ENCODE assay signal across 9 cellular contexts in genomic region chr15:90686435-90687218, GRCh38. TPM values are rescaled to one million over a fixed set of nuclear protein-coding genes. Genes with fewer than 3 reads are reported as not detected.
A peak's percentile ranks its signal among the peaks of the same experiment; 100 is the strongest.
DNase-seq lines count a peak whose midpoint lies in the region; ATAC-seq and TF ChIP-seq lines count a peak whose summit lies in the region.
"Had no signal": no experiment of that assay in that cellular context is flagged by ENCODE, and none has a peak within 500 bp of the region (broad histone marks: within the 10 kb centered on the region; RNA-seq: fewer than 3 reads in every experiment).

No MANE protein-coding gene starts in this region.

- ATAC-seq in GM18868 (IDR thresholded peaks at IDR 0.05; ENCODE audit: unreplicated experiment) = peak; percentile 90
- ATAC-seq in HG03025 (IDR thresholded peaks at IDR 0.05; ENCODE audit: low FRiP score, unreplicated experiment) = peak; percentile 74
- no peak for ATAC-seq in aorta (ENCODE audit: low FRiP score)

- WGBS in aorta, 2 donors = 87 to 94% methylated on average over 3 of the region's 3 CpGs

- H3K9me2 ChIP-seq in OCI-LY7 (ENCODE audit: insufficient read depth, low read length) = no peaks in the 10 kb centered on the region

- no peaks in the 10 kb centered on the region for H3K27me3 Mint-ChIP-seq in neural progenitor cell (ENCODE audit: insufficient read depth, low read depth)

- peaks cover 6% of the 10 kb centered on the region for H3K4me1 Mint-ChIP-seq in neural progenitor cell

- H2AFZ ChIP-seq in OCI-LY7 (ENCODE audit: low read length) = no peak overlapping the region; the same call in 1 of the 2 replicates
- H2AFZ ChIP-seq in neural progenitor cell (replicated peaks) = no peak overlapping the region

- peaks cover 3% of the 10 kb centered on the region for H3K9me3 Mint-ChIP-seq in neural progenitor cell

- POLR2A ChIA-PET in A673 (lab: Charles Lee; ENCODE audit: low non-redundant PET) (no interaction called here), OCI-LY7 (lab: Charles Lee) (no interaction called here)

- BruUV-seq in A673 (replicated peaks; lab: Mats Ljungman, UMichigan) = no TSS peak
- BruUV-seq in OCI-LY7 (replicated peaks; lab: Mats Ljungman, UMichigan) = TSS peak; percentile 47

- CTCF ChIA-PET in A673 (lab: Charles Lee) = no interaction called here
- CTCF ChIA-PET in OCI-LY7 (lab: Charles Lee; ENCODE audit: unreplicated experiment) = no interaction called here

- H3K27ac ChIP-seq in A673 (ENCODE audit: low read depth, low read length, poor library complexity, severe bottlenecking) (peak overlapping the region; percentile 50), OCI-LY7 (ENCODE audit: low read depth, low read length, poor library complexity, severe bottlenecking) (no peak overlapping the region), neural progenitor cell (no peak overlapping the region), aorta (ENCODE audit: low read depth in 1 of 2, low read length in 2 of 2) (no peak overlapping the region)
- H3K27ac ChIP-seq: esophagus muscularis mucosa had no signal

- H3K4me3 ChIP-seq in A673 (ENCODE audit: low read depth, low read length, poor library complexity, severe bottlenecking) (no peak overlapping the region), OCI-LY7 (ENCODE audit: low read depth, low read length, poor library complexity, severe bottlenecking) (no peak overlapping the region), BE2C (ENCODE audit: low read depth, low read length) (no peak overlapping the region), neural progenitor cell (no peak overlapping the region), aorta (ENCODE audit: low read length in 2 of 2) (no peak overlapping the region)
- H3K4me3 ChIP-seq: esophagus muscularis mucosa had no signal

- H3K4me2 ChIP-seq in OCI-LY7 (ENCODE audit: low read length) (no peak overlapping the region), neural progenitor cell (no peak overlapping the region)

- no peak overlapping the region for H3K27ac Mint-ChIP-seq in neural progenitor cell

- H4K20me1 ChIP-seq in OCI-LY7 (ENCODE audit: insufficient read depth, low read length) (no peaks in the 10 kb centered on the region), neural progenitor cell (ENCODE audit: low read depth) (no peaks in the 10 kb centered on the region)

- no peaks in the 10 kb centered on the region for H3F3A ChIP-seq in neural progenitor cell (ENCODE audit: low read depth)

- DNase-seq in A673 (ENCODE audit: low spot score) (no peak), OCI-LY7 (ENCODE audit: low spot score) (no peak), BE2C (no peak), NCI-H2081 treated with DMSO at 0.1 percent for 48 hours (lab: John Stamatoyannopoulos, UW) (no peak), neural progenitor cell (ENCODE audit: low spot score) (no peak), aorta (no peak)

- TF ChIP-seq CTCF in A673 (conservative IDR thresholded peaks at IDR 0.05; ENCODE audit: low read depth, low read length) (no peak), OCI-LY7 (conservative IDR thresholded peaks at IDR 0.05; ENCODE audit: low read length) (no peak), BE2C (IDR thresholded peaks at IDR 0.05; ENCODE audit: low read depth, low read length) (no peak), neural progenitor cell (IDR thresholded peaks at IDR 0.05) (no peak)

- H3K4me1 ChIP-seq in A673 (ENCODE audit: insufficient read depth, low read length, poor library complexity, severe bottlenecking) (peaks cover 12% of the 10 kb centered on the region), OCI-LY7 (ENCODE audit: insufficient read depth, low read length, poor library complexity, severe bottlenecking) (peaks cover 10% of the 10 kb centered on the region), BE2C (no peaks in the 10 kb centered on the region), neural progenitor cell (no peaks in the 10 kb centered on the region), aorta (ENCODE audit: control insufficient read depth in 1 of 2, insufficient read depth in 2 of 2, low read length in 2 of 2) (no peaks in the 10 kb centered on the region)
- H3K4me1 ChIP-seq: esophagus muscularis mucosa had no signal

- H3K9me3 ChIP-seq in A673 (ENCODE audit: low read depth, low read length, poor library complexity, severe bottlenecking) (peaks cover 8% of the 10 kb centered on the region), OCI-LY7 (ENCODE audit: low read length) (peaks cover 9% of the 10 kb centered on the region; the same call in 1 of the 2 replicates), BE2C (no peaks in the 10 kb centered on the region; the same call in 1 of the 2 replicates), neural progenitor cell (ENCODE audit: low read depth) (no peaks in the 10 kb centered on the region), aorta (ENCODE audit: control insufficient read depth, low read length) (no peaks in the 10 kb centered on the region)
- H3K9me3 ChIP-seq: esophagus muscularis mucosa had no signal

- intact Hi-C loops in A673 (cut with micrococcal nuclease; ENCODE audit: unreplicated experiment) (no loop called here), OCI-LY7 (cut with micrococcal nuclease; ENCODE audit: unreplicated experiment) (no loop called here), aorta (cut with DNase I) (no loop called here)

- no peak overlapping the region for H3K4me3 Mint-ChIP-seq in neural progenitor cell

- H3K27me3 ChIP-seq in A673 (replicated peaks; ENCODE audit: insufficient read depth, low read depth, low read length, poor library complexity) = no peaks in the 10 kb centered on the region
- H3K27me3 ChIP-seq in BE2C = no peaks in the 10 kb centered on the region
- H3K27me3 ChIP-seq in neural progenitor cell = no peaks in the 10 kb centered on the region
- no peaks in the 10 kb centered on the region for H3K27me3 ChIP-seq in aorta (ENCODE audit: control insufficient read depth in 1 of 2, insufficient read depth in 2 of 2, low read length in 1 of 2)
- H3K27me3 ChIP-seq: esophagus muscularis mucosa had no signal

- H3K79me2 ChIP-seq in OCI-LY7 (ENCODE audit: insufficient read depth, low read depth, low read length) = no peaks in the 10 kb centered on the region
- no peaks in the 10 kb centered on the region for H3K79me2 ChIP-seq in neural progenitor cell (ENCODE audit: low read depth)

- H3K36me3 ChIP-seq in A673 (ENCODE audit: insufficient read depth, low read length, poor library complexity, severe bottlenecking) = no peaks in the 10 kb centered on the region
- H3K36me3 ChIP-seq in OCI-LY7 (ENCODE audit: insufficient read depth, low read length) = no peaks in the 10 kb centered on the region
- H3K36me3 ChIP-seq in BE2C = no peaks in the 10 kb centered on the region
- H3K36me3 ChIP-seq in neural progenitor cell = no peaks in the 10 kb centered on the region
- no peaks in the 10 kb centered on the region for H3K36me3 ChIP-seq in aorta (ENCODE audit: control insufficient read depth in 1 of 2, insufficient read depth in 2 of 2, low read length in 1 of 2)
- H3K36me3 ChIP-seq: esophagus muscularis mucosa had no signal

- no peak overlapping the region for H3K9ac ChIP-seq in neural progenitor cell

- no peaks in the 10 kb centered on the region for H3K36me3 Mint-ChIP-seq in neural progenitor cell

RNA-seq across cellular contexts. Expression of gene BLM, which starts 30.5 kb away (rescaled TPM):
- total RNA-seq in A673 (2021) = 40.0 and 43.6 TPM in 2 replicates
- total RNA-seq in OCI-LY7 (2014; rRNA removed; shearing (Covaris generic)) = 47.1 and 52.8 TPM in 2 replicates
- 51.8 and 55.4 TPM in 2 replicates for total RNA-seq in OCI-LY7 (2022)
- polyA plus RNA-seq in BE2C (2012; ENCODE audit: insufficient read depth, insufficient read length, low read depth) = 10.3 TPM
- total RNA-seq in neural progenitor cell (ENCODE audit: low replicate concordance) = 35.2 and 58.0 TPM in 2 replicates
- 1 to 10 TPM in 1 of 2 donors, under 1 TPM in 1; 0.94 to 3.2 TPM for total RNA-seq in aorta
- polyA plus RNA-seq in aorta = 1 to 10 TPM in 1 of 2 donors, not detected in 1; 1.5 TPM
